In the genomic region with DNA sequence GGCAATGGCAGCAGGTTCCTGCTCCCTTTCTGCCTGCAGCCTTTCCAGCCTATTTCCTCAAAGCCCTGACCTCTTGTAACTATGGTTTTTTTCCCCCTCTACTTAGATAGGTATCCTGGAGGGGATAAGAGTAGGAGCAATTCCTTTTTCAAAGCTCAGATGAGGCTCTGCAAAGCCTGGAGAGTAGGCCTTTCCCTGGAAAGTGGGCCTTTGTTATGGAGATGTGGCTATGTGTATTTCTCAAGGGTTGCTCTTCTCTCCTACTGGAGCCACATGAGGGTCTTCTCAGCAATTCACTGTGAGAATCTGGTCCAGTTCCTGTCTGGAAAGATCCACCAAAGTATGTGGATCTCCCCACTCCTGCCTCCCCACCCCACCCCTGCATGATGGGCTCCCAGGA, we compare ENCODE assay signal across 24 cellular contexts.
"Had no signal": no experiment of that assay in that cellular context is flagged by ENCODE, and none has a peak within 500 bp of the region (broad histone marks: within the 10 kb centered on the region; RNA-seq: fewer than 3 reads in every experiment).

No MANE protein-coding gene starts in this region.

- H3K9me3 Mint-ChIP-seq: activated T-helper 17 cell treated with anti-CD3 and anti-CD28 coated beads, Interleukin-2, amount 50 U/mL, for 72 hours; dendritic cell treated with granulocyte-macrophage colony-stimulating factor and Interleukin-4, amounts not matched to agents 40 ng/mL and 50 ng/mL, for 4 days; naive thymus-derived CD4-positive, alpha-beta T cell; neural crest cell; type B pancreatic cell had no signal

- H3K4me1 ChIP-seq: adrenal gland, ascending aorta, foreskin keratinocyte, left lung, vagina had no signal

- H3K27ac Mint-ChIP-seq: activated naive CD8-positive, alpha-beta T cell; activated T-helper 17 cell treated with anti-CD3 and anti-CD28 coated beads, Interleukin-2, amount 50 U/mL, for 72 hours; dendritic cell treated with granulocyte-macrophage colony-stimulating factor and Interleukin-4, amounts not matched to agents 40 ng/mL and 50 ng/mL, for 4 days; naive thymus-derived CD4-positive, alpha-beta T cell; type B pancreatic cell had no signal

- H3K36me3 ChIP-seq: adrenal gland, ascending aorta, brain microvascular endothelial cell, left lung, sigmoid colon, vagina had no signal

- H3K4me3 ChIP-seq: adrenal gland, ascending aorta, left lung, lung, sigmoid colon, smooth muscle cell, testis, vagina had no signal

- H3K4me2 ChIP-seq: smooth muscle cell had no signal

- H3K36me3 Mint-ChIP-seq: type B pancreatic cell had no signal

- DNase-seq: activated T-cell treated with anti-CD3 and anti-CD28 coated beads, Interleukin-2, amount 50 U/mL, for 1 hour; adrenal gland; brain microvascular endothelial cell; effector CD8-positive, alpha-beta T cell; foreskin keratinocyte; kidney glomerular epithelial cell; left lung; naive thymus-derived CD4-positive, alpha-beta T cell; posterior cingulate gyrus; sigmoid colon; stimulated activated CD4-positive, alpha-beta T cell treated with anti-CD3 and anti-CD28 coated beads, Interleukin-15, amount 100 ng/mL, for 24 hours; stimulated activated CD8-positive, alpha-beta memory T cell treated with anti-CD3 and anti-CD28 coated beads, Interleukin-4, amount 100 ng/mL, for 48 hours; stimulated activated naive CD4-positive, alpha-beta T cell; testis had no signal

- H3K4me3 Mint-ChIP-seq: activated naive CD8-positive, alpha-beta T cell; activated T-helper 17 cell treated with anti-CD3 and anti-CD28 coated beads, Interleukin-2, amount 50 U/mL, for 72 hours; dendritic cell treated with granulocyte-macrophage colony-stimulating factor and Interleukin-4, amounts not matched to agents 40 ng/mL and 50 ng/mL, for 4 days; naive thymus-derived CD4-positive, alpha-beta T cell; neural crest cell; type B pancreatic cell had no signal

- H3K27ac ChIP-seq: adrenal gland, ascending aorta, brain microvascular endothelial cell, foreskin keratinocyte, left lung, sigmoid colon, testis, vagina had no signal

- H3K27me3 ChIP-seq: adrenal gland, ascending aorta, brain microvascular endothelial cell, foreskin keratinocyte, left lung, sigmoid colon, testis, vagina had no signal

- H3K27me3 Mint-ChIP-seq: activated naive CD8-positive, alpha-beta T cell; activated T-helper 17 cell treated with anti-CD3 and anti-CD28 coated beads, Interleukin-2, amount 50 U/mL, for 72 hours; dendritic cell treated with granulocyte-macrophage colony-stimulating factor and Interleukin-4, amounts not matched to agents 40 ng/mL and 50 ng/mL, for 4 days; naive thymus-derived CD4-positive, alpha-beta T cell; type B pancreatic cell had no signal

- FAIRE-seq: TTC549 had no signal

- ATAC-seq: activated T-helper 17 cell treated with anti-CD3 and anti-CD28 coated beads, Interleukin-2, amount 50 U/mL, for 72 hours; foreskin keratinocyte; left lung; naive thymus-derived CD4-positive, alpha-beta T cell had no signal

- H3K9me3 ChIP-seq: adrenal gland, ascending aorta, left lung, sigmoid colon, testis, vagina had no signal
